Comparison of ENCODE assay signal across 11 cellular contexts in genomic region chr1:223717695-223718363, GRCh38. TPM values are rescaled to one million over a fixed set of nuclear protein-coding genes. Genes with fewer than 3 reads are reported as not detected.
DNase-seq lines count a peak whose midpoint lies in the region; ATAC-seq and TF ChIP-seq lines count a peak whose summit lies in the region.
"Had no signal": no experiment of that assay in that cellular context is flagged by ENCODE, and none has a peak within 500 bp of the region (broad histone marks: within the 10 kb centered on the region; RNA-seq: fewer than 3 reads in every experiment).

No MANE protein-coding gene starts in this region.

- no peak for DNase-seq in activated CD8-positive, alpha-beta memory T cell treated with anti-CD3 and anti-CD28 coated beads, Interleukin-2, amount 10 ng/mL, durations not matched to agents 7 days and 5 days
- no peak for DNase-seq in activated CD8-positive, alpha-beta memory T cell treated with anti-CD3 and anti-CD28 coated beads, Interleukin-2, amount 50 U/mL, for 48 hours
- DNase-seq in T-cell (no peak), epithelial cell of prostate (ENCODE audit: low read depth, low spot score) (no peak), Peyer's patch (no peak), SK-N-DZ (ENCODE audit: low spot score) (no peak), GM20000 (ENCODE audit: low spot score) (no peak)
- DNase-seq in stimulated activated naive CD8-positive, alpha-beta T cell treated with anti-CD3 and anti-CD28 coated beads, Interleukin-15, amount 100 ng/mL, for 72 hours: no peak
- DNase-seq: MM.1S had no signal

- CTCF ChIA-PET in activated CD8-positive, alpha-beta memory T cell treated with anti-CD3 and anti-CD28 coated beads, Interleukin-2, amount 10 ng/mL, durations not matched to agents 7 days and 5 days (lab: Charles Lee): interaction anchor here (0.5 to 4.0 kb wide), 5 partner anchors 10 to 187 kb away, joined by 3 to 44 read pairs (median 4); no protein-coding TSS in a partner anchor
- CTCF ChIA-PET in T-cell (lab: Charles Lee): interaction anchor here (0.6 kb wide), 2 partner anchors 39 to 111 kb away, joined by 3 to 8 read pairs; no protein-coding TSS in a partner anchor

- H3K4me1 Mint-ChIP-seq in activated CD8-positive, alpha-beta memory T cell treated with anti-CD3 and anti-CD28 coated beads, Interleukin-2, amount 10 ng/mL, durations not matched to agents 7 days and 5 days: peaks cover 82% of the 10 kb centered on the region
- peaks cover 72 to 90% (median 84%) of the 10 kb centered on the region in 3 donors for H3K4me1 Mint-ChIP-seq in T-cell
- peaks cover 77% of the 10 kb centered on the region for H3K4me1 Mint-ChIP-seq in stimulated activated naive CD8-positive, alpha-beta T cell treated with anti-CD3 and anti-CD28 coated beads, Interleukin-15, amount 100 ng/mL, for 72 hours

- H3K4me1 ChIP-seq in Peyer's patch: peaks cover 8 to 66% (median 31%) of the 10 kb centered on the region in 4 donors

- peaks cover 65% of the 10 kb centered on the region for H3K36me3 Mint-ChIP-seq in activated CD8-positive, alpha-beta memory T cell treated with anti-CD3 and anti-CD28 coated beads, Interleukin-2, amount 10 ng/mL, durations not matched to agents 7 days and 5 days
- H3K36me3 Mint-ChIP-seq in T-cell: peaks cover 36% of the 10 kb centered on the region

- ATAC-seq in activated CD8-positive, alpha-beta memory T cell treated with anti-CD3 and anti-CD28 coated beads, Interleukin-2, amount 10 ng/mL, durations not matched to agents 7 days and 5 days: peak; percentile 2
- ATAC-seq in T-cell (replicated peaks in 1 of 4): no peak
- ATAC-seq in stimulated activated naive CD8-positive, alpha-beta T cell treated with anti-CD3 and anti-CD28 coated beads, Interleukin-15, amount 100 ng/mL, for 72 hours: peak; percentile 60

- no peak overlapping the region for H3K4me3 ChIP-seq in Peyer's patch

- TF ChIP-seq CTCF in Peyer's patch (IDR thresholded peaks at IDR 0.05) (no peak), GM20000 (IDR thresholded peaks at IDR 0.05; ENCODE audit: extremely low read depth, missing control alignments) (no peak)

- H3K9me3 Mint-ChIP-seq in activated CD8-positive, alpha-beta memory T cell treated with anti-CD3 and anti-CD28 coated beads, Interleukin-2, amount 10 ng/mL, durations not matched to agents 7 days and 5 days (ENCODE audit: low read depth): no peaks in the 10 kb centered on the region
- no peaks in the 10 kb centered on the region for H3K9me3 Mint-ChIP-seq in T-cell
- no peaks in the 10 kb centered on the region for H3K9me3 Mint-ChIP-seq in stimulated activated naive CD8-positive, alpha-beta T cell treated with anti-CD3 and anti-CD28 coated beads, Interleukin-15, amount 100 ng/mL, for 72 hours
- H3K9me3 Mint-ChIP-seq: brain had no signal

- H3K36me3 ChIP-seq in Peyer's patch: peaks cover 0 to 21% (median 0%) of the 10 kb centered on the region in 3 donors

- POLR2A ChIA-PET in T-cell (lab: Charles Lee): interaction anchor here (0.6 to 1.0 kb wide), 2 partner anchors 10 to 23 kb away, joined by 3 read pairs; no protein-coding TSS in a partner anchor

- peak overlapping the region; percentile 96 for H3K27ac Mint-ChIP-seq in activated CD8-positive, alpha-beta memory T cell treated with anti-CD3 and anti-CD28 coated beads, Interleukin-2, amount 10 ng/mL, durations not matched to agents 7 days and 5 days
- peak overlapping the region; percentile 97 for H3K27ac Mint-ChIP-seq in T-cell
- no peak overlapping the region for H3K27ac Mint-ChIP-seq in stimulated activated naive CD8-positive, alpha-beta T cell treated with anti-CD3 and anti-CD28 coated beads, Interleukin-15, amount 100 ng/mL, for 72 hours

- no peaks in the 10 kb centered on the region for H3K9me3 ChIP-seq in Peyer's patch

- peak overlapping the region; percentile 84 for H3K4me3 Mint-ChIP-seq in activated CD8-positive, alpha-beta memory T cell treated with anti-CD3 and anti-CD28 coated beads, Interleukin-2, amount 10 ng/mL, durations not matched to agents 7 days and 5 days
- peak overlapping the region in 1 of 3 donors; percentile 83 for H3K4me3 Mint-ChIP-seq in T-cell
- H3K4me3 Mint-ChIP-seq in stimulated activated naive CD8-positive, alpha-beta T cell treated with anti-CD3 and anti-CD28 coated beads, Interleukin-15, amount 100 ng/mL, for 72 hours: no peak overlapping the region

- H3K27ac ChIP-seq in epithelial cell of prostate (peak overlapping the region; percentile 99), Peyer's patch (no peak overlapping the region)
- H3K27ac ChIP-seq: parathyroid adenoma had no signal

- no peaks in the 10 kb centered on the region for H3K27me3 Mint-ChIP-seq in activated CD8-positive, alpha-beta memory T cell treated with anti-CD3 and anti-CD28 coated beads, Interleukin-2, amount 10 ng/mL, durations not matched to agents 7 days and 5 days
- no peaks in the 10 kb centered on the region for H3K27me3 Mint-ChIP-seq in T-cell
- no peaks in the 10 kb centered on the region for H3K27me3 Mint-ChIP-seq in stimulated activated naive CD8-positive, alpha-beta T cell treated with anti-CD3 and anti-CD28 coated beads, Interleukin-15, amount 100 ng/mL, for 72 hours

- TF ChIP-seq POLR2A in Peyer's patch (IDR thresholded peaks at IDR 0.05): no peak

- no peaks in the 10 kb centered on the region for H3K27me3 ChIP-seq in Peyer's patch

RNA-seq across cellular contexts. Expression of gene CAPN2, which starts 5.5 kb away (rescaled TPM):
- 100 to 1,000 TPM; 183 to 255 TPM for total RNA-seq in activated CD8-positive, alpha-beta memory T cell treated with anti-CD3 and anti-CD28 coated beads, Interleukin-2, amount 10 ng/mL, durations not matched to agents 7 days and 5 days
- total RNA-seq in T-cell: 100 to 1,000 TPM; 146 to 206 (median 169) TPM
- total RNA-seq in Peyer's patch: 100 to 1,000 TPM; 143 to 276 (median 202) TPM
- 38.3 and 39.7 TPM in 2 replicates for polyA plus RNA-seq in SK-N-DZ (2014; cell fraction: cytosol; rRNA removed)
- 44.2 and 50.2 TPM in 2 replicates for polyA plus RNA-seq in SK-N-DZ (2014; cell fraction: nucleus; rRNA removed)

RNA-seq across cellular contexts. Expression of gene CAPN8, which starts 52.3 kb away (rescaled TPM):
- not detected for total RNA-seq in activated CD8-positive, alpha-beta memory T cell treated with anti-CD3 and anti-CD28 coated beads, Interleukin-2, amount 10 ng/mL, durations not matched to agents 7 days and 5 days
- total RNA-seq in T-cell (under 1 TPM; 0.38 to 0.99 (median 0.56) TPM), Peyer's patch (10 to 100 TPM in 3 of 4 donors, 1 to 10 TPM in 1; 9.9 to 74.0 (median 31.4) TPM)
- not detected in 2 replicates for polyA plus RNA-seq in SK-N-DZ (2014; cell fraction: cytosol; rRNA removed)
- not detected in 2 replicates for polyA plus RNA-seq in SK-N-DZ (2014; cell fraction: nucleus; rRNA removed)

Comparison
In these comparisons a context has a peak if more than half of its experiments do, and no peak if none do; other contexts are left out.
1. ATAC-seq: peak in activated CD8-positive, alpha-beta memory T cell treated with anti-CD3 and anti-CD28 coated beads, Interleukin-2, amount 10 ng/mL, durations not matched to agents 7 days and 5 days (single experiment) and stimulated activated naive CD8-positive, alpha-beta T cell treated with anti-CD3 and anti-CD28 coated beads, Interleukin-15, amount 100 ng/mL, for 72 hours (single experiment); none in T-cell (0 of 4).
2. H3K27ac Mint-ChIP-seq: peak in activated CD8-positive, alpha-beta memory T cell treated with anti-CD3 and anti-CD28 coated beads, Interleukin-2, amount 10 ng/mL, durations not matched to agents 7 days and 5 days (single experiment) and T-cell (2 of 2); none in stimulated activated naive CD8-positive, alpha-beta T cell treated with anti-CD3 and anti-CD28 coated beads, Interleukin-15, amount 100 ng/mL, for 72 hours (0 of 2).
3. RNA of gene CAPN8, which starts 52.3 kb away (total RNA-seq): 9.9 to 74.0 TPM in Peyer's patch; 0.38 to 0.99 TPM in T-cell and not detected in activated CD8-positive, alpha-beta memory T cell treated with anti-CD3 and anti-CD28 coated beads, Interleukin-2, amount 10 ng/mL, durations not matched to agents 7 days and 5 days; every median in the first group is over 4 times any median in the second.